In genomic region chr1:234609528-234610042, GRCh38 we compare ENCODE assay signal across 9 cellular contexts. TPM values are rescaled to one million over a fixed set of nuclear protein-coding genes. Genes with fewer than 3 reads are reported as not detected.
A peak's percentile ranks its signal among the peaks of the same experiment; 100 is the strongest.
DNase-seq lines count a peak whose midpoint lies in the region; ATAC-seq and TF ChIP-seq lines count a peak whose summit lies in the region.
"Had no signal": no experiment of that assay in that cellular context is flagged by ENCODE, and none has a peak within 500 bp of the region (broad histone marks: within the 10 kb centered on the region; RNA-seq: fewer than 3 reads in every experiment).

No MANE protein-coding gene starts in this region.

- H3K36me3 ChIP-seq in thoracic aorta, result peaks cover 13% of the 10 kb centered on the region

- peaks cover 64% of the 10 kb centered on the region for H3K4me1 Mint-ChIP-seq in activated T-cell treated with anti-CD3 and anti-CD28 coated beads, Interleukin-2, amount 50 U/mL, for 24 hours (ENCODE audit: low read depth)
- H3K4me1 Mint-ChIP-seq in activated CD8-positive, alpha-beta T cell treated with anti-CD3 and anti-CD28 coated beads for 36 hours (ENCODE audit: low read depth), result peaks cover 33% of the 10 kb centered on the region

- CTCF ChIA-PET in activated CD8-positive, alpha-beta T cell treated with anti-CD3 and anti-CD28 coated beads for 36 hours (lab: Charles Lee), result interaction anchor here (1.5 to 1.9 kb wide), 3 partner anchors 109 to 123 kb away, joined by 3 to 5 read pairs (median 5); no protein-coding TSS in a partner anchor

- no peaks in the 10 kb centered on the region for H3K27me3 ChIP-seq in thoracic aorta (replicated peaks; ENCODE audit: insufficient read depth)

- intact Hi-C loops in activated CD8-positive, alpha-beta T cell treated with anti-CD3 and anti-CD28 coated beads for 36 hours (cut with micrococcal nuclease), result loop anchor here (2.0 to 5.0 kb wide), 4 partner anchors 121 to 468 kb away; no protein-coding TSS in a partner anchor

- H3K4me1 ChIP-seq in thoracic aorta (ENCODE audit: control insufficient read depth in 1 of 2, low read depth in 2 of 2), result peaks cover 22 to 39% of the 10 kb centered on the region in 2 donors

- H3K9me3 Mint-ChIP-seq in activated T-cell treated with anti-CD3 and anti-CD28 coated beads, Interleukin-2, amount 50 U/mL, for 24 hours, result no peaks in the 10 kb centered on the region
- H3K9me3 Mint-ChIP-seq in activated CD8-positive, alpha-beta T cell treated with anti-CD3 and anti-CD28 coated beads for 36 hours, result no peaks in the 10 kb centered on the region

- DNase-seq in activated T-cell treated with anti-CD3 and anti-CD28 coated beads, Interleukin-2, amount 50 U/mL, for 24 hours, result no peak
- DNase-seq in activated T-cell treated with anti-CD3 and anti-CD28 coated beads, Interleukin-2, amount 50 U/mL, for 48 hours, result no peak
- DNase-seq in activated CD8-positive, alpha-beta T cell treated with anti-CD3 and anti-CD28 coated beads for 36 hours, result no peak
- DNase-seq in thoracic aorta (ENCODE audit: low spot score) (no peak), NOMO-1 (lab: John Stamatoyannopoulos, UW; ENCODE audit: unreplicated experiment in 2 of 2) (no peak), H4 (ENCODE audit: low spot score) (no peak)

- H3K36me3 Mint-ChIP-seq in activated T-cell treated with anti-CD3 and anti-CD28 coated beads, Interleukin-2, amount 50 U/mL, for 24 hours (ENCODE audit: low read depth), result peaks cover 41% of the 10 kb centered on the region
- H3K36me3 Mint-ChIP-seq in activated CD8-positive, alpha-beta T cell treated with anti-CD3 and anti-CD28 coated beads for 36 hours (ENCODE audit: low read depth), result peaks cover 41% of the 10 kb centered on the region

- ATAC-seq in activated CD8-positive, alpha-beta T cell treated with anti-CD3 and anti-CD28 coated beads for 36 hours, result no peak
- no peak for ATAC-seq in thoracic aorta (ENCODE audit: insufficient number of reproducible peaks, low FRiP score, low read depth)
- no peak for ATAC-seq in HG03196 (IDR thresholded peaks at IDR 0.05; ENCODE audit: unreplicated experiment)

- POLR2A ChIA-PET in activated CD8-positive, alpha-beta T cell treated with anti-CD3 and anti-CD28 coated beads for 36 hours (lab: Charles Lee), result interaction anchor here (0.8 to 6.9 kb wide), 21 partner anchors 10 to 551 kb away, joined by 3 to 132 read pairs (median 7); partner anchors contain the start of gene RBM34

- no peak for TF ChIP-seq CTCF in activated CD8-positive, alpha-beta T cell treated with anti-CD3 and anti-CD28 coated beads for 36 hours (IDR thresholded peaks at IDR 0.05)
- TF ChIP-seq CTCF in thoracic aorta (IDR thresholded peaks at IDR 0.05), result no peak

- H3K27ac ChIP-seq in thoracic aorta, result peak overlapping the region; percentile 98 to 100

- peak overlapping the region; percentile 92 for H3K27ac Mint-ChIP-seq in activated T-cell treated with anti-CD3 and anti-CD28 coated beads, Interleukin-2, amount 50 U/mL, for 24 hours
- peak overlapping the region; percentile 87 for H3K27ac Mint-ChIP-seq in activated CD8-positive, alpha-beta T cell treated with anti-CD3 and anti-CD28 coated beads for 36 hours

- peak overlapping the region; percentile 88 for H3K4me3 Mint-ChIP-seq in activated T-cell treated with anti-CD3 and anti-CD28 coated beads, Interleukin-2, amount 50 U/mL, for 24 hours
- H3K4me3 Mint-ChIP-seq in activated CD8-positive, alpha-beta T cell treated with anti-CD3 and anti-CD28 coated beads for 36 hours, result peak overlapping the region; percentile 92

- H3K27me3 Mint-ChIP-seq in activated T-cell treated with anti-CD3 and anti-CD28 coated beads, Interleukin-2, amount 50 U/mL, for 24 hours, result no peaks in the 10 kb centered on the region
- no peaks in the 10 kb centered on the region for H3K27me3 Mint-ChIP-seq in activated CD8-positive, alpha-beta T cell treated with anti-CD3 and anti-CD28 coated beads for 36 hours
- H3K27me3 Mint-ChIP-seq: activated naive CD8-positive, alpha-beta T cell had no signal

- H3K9me3 ChIP-seq in iPS-18c (ENCODE audit: control insufficient read depth, insufficient read depth, low read length), result peaks cover 2% of the 10 kb centered on the region
- no peaks in the 10 kb centered on the region for H3K9me3 ChIP-seq in thoracic aorta

- peak overlapping the region; percentile 71 for H3K4me3 ChIP-seq in iPS-18c (ENCODE audit: insufficient read depth, low read depth, low read length)
- H3K4me3 ChIP-seq in thoracic aorta, result peak overlapping the region; percentile 87

RNA-seq across cellular contexts. Expression of gene IRF2BP2, which starts 0.4 kb away (rescaled TPM):
- total RNA-seq in activated CD8-positive, alpha-beta T cell treated with anti-CD3 and anti-CD28 coated beads for 36 hours, result 100 to 1,000 TPM; 148 to 155 TPM
- 100 to 1,000 TPM; 114 to 175 TPM for total RNA-seq in thoracic aorta
- 34.3 and 43.4 TPM in 2 replicates for total RNA-seq in H4 (2014; rRNA removed; shearing (Covaris generic))
